ENCODE assay signal across 10 cellular contexts in genomic region chr16:29814592-29814991, GRCh38. TPM values are rescaled to one million over a fixed set of nuclear protein-coding genes. Genes with fewer than 3 reads are reported as not detected.
DNase-seq lines count a peak whose midpoint lies in the region; ATAC-seq and TF ChIP-seq lines count a peak whose summit lies in the region.
"Had no signal": no experiment of that assay in that cellular context is flagged by ENCODE, and none has a peak within 500 bp of the region (broad histone marks: within the 10 kb centered on the region; RNA-seq: fewer than 3 reads in every experiment).

No MANE protein-coding gene starts in this region.

- peak overlapping the region; percentile 99 for H3K4me2 ChIP-seq in BLaER1

- H4K20me1 ChIP-seq in BLaER1, result peaks cover 45% of the 10 kb centered on the region

- peak overlapping the region; percentile 98 for H3K9ac ChIP-seq in BLaER1

- no peaks in the 10 kb centered on the region for H3K9me3 Mint-ChIP-seq in dendritic cell treated with granulocyte-macrophage colony-stimulating factor and Interleukin-4, amounts not matched to agents 40 ng/mL and 50 ng/mL, for 4 days
- H3K9me3 Mint-ChIP-seq in neural crest cell, result no peaks in the 10 kb centered on the region

- no peak for DNase-seq in Jurkat, Clone E6-1 (ENCODE audit: low read depth, low spot score)
- no peak for DNase-seq in neural crest cell (ENCODE audit: low read depth, low spot score)
- DNase-seq in epidermal melanocyte (ENCODE audit: insufficient read length, low spot score), result no peak
- DNase-seq in HuH-7 (ENCODE audit: low spot score), result no peak
- DNase-seq: occipital lobe; stimulated activated naive CD4-positive, alpha-beta T cell treated with Interleukin-2 at 50 U/mL for 16 hours had no signal

- no peak overlapping the region for H3K4me3 Mint-ChIP-seq in dendritic cell treated with granulocyte-macrophage colony-stimulating factor and Interleukin-4, amounts not matched to agents 40 ng/mL and 50 ng/mL, for 4 days
- peak overlapping the region; percentile 96 for H3K4me3 Mint-ChIP-seq in neural crest cell

- no peaks in the 10 kb centered on the region for H3K9me3 ChIP-seq in BLaER1

- ATAC-seq in GM21529 (IDR thresholded peaks at IDR 0.05; ENCODE audit: unreplicated experiment) (no peak), GM18498 (IDR thresholded peaks at IDR 0.05; ENCODE audit: unreplicated experiment) (no peak)

- peaks cover 78% of the 10 kb centered on the region for H3K4me1 ChIP-seq in BLaER1

- no peaks in the 10 kb centered on the region for H3K27me3 ChIP-seq in BLaER1

- peaks cover 82% of the 10 kb centered on the region for H3K4me1 Mint-ChIP-seq in dendritic cell treated with granulocyte-macrophage colony-stimulating factor and Interleukin-4, amounts not matched to agents 40 ng/mL and 50 ng/mL, for 4 days (ENCODE audit: low read depth)
- peaks cover 81% of the 10 kb centered on the region for H3K4me1 Mint-ChIP-seq in neural crest cell

- peak overlapping the region; percentile 86 for H3K27ac ChIP-seq in BLaER1

- peaks cover 30% of the 10 kb centered on the region for H3K36me3 ChIP-seq in BLaER1

- intact Hi-C loops in dendritic cell treated with granulocyte-macrophage colony-stimulating factor and Interleukin-4, amounts not matched to agents 40 ng/mL and 50 ng/mL, for 4 days (cut with micrococcal nuclease), result loop anchor here (10.0 kb wide), 2 partner anchors 160 to 170 kb away; partner anchors contain the start of gene TAOK2

- H3K27me3 Mint-ChIP-seq in dendritic cell treated with granulocyte-macrophage colony-stimulating factor and Interleukin-4, amounts not matched to agents 40 ng/mL and 50 ng/mL, for 4 days, result peaks cover 36% of the 10 kb centered on the region
- peaks cover 14% of the 10 kb centered on the region for H3K27me3 Mint-ChIP-seq in neural crest cell (ENCODE audit: low read depth)

- peak overlapping the region; percentile 98 for H3K27ac Mint-ChIP-seq in dendritic cell treated with granulocyte-macrophage colony-stimulating factor and Interleukin-4, amounts not matched to agents 40 ng/mL and 50 ng/mL, for 4 days
- peak overlapping the region; percentile 38 for H3K27ac Mint-ChIP-seq in neural crest cell (ENCODE audit: unreplicated experiment)

- H3K4me3 ChIP-seq in BLaER1, result peak overlapping the region; percentile 83
- peak overlapping the region; percentile 86 for H3K4me3 ChIP-seq in Jurkat, Clone E6-1 (ENCODE audit: low read length)

- TF ChIP-seq CTCF in neural crest cell (conservative IDR thresholded peaks at IDR 0.05), result no peak

- peaks cover 51% of the 10 kb centered on the region for H3K36me3 Mint-ChIP-seq in dendritic cell treated with granulocyte-macrophage colony-stimulating factor and Interleukin-4, amounts not matched to agents 40 ng/mL and 50 ng/mL, for 4 days (ENCODE audit: low read depth)
- H3K36me3 Mint-ChIP-seq in neural crest cell (ENCODE audit: low read depth), result peaks cover 14% of the 10 kb centered on the region

RNA-seq across cellular contexts. Expression of gene PAGR1, which starts 1.4 kb away (rescaled TPM):
- polyA plus RNA-seq in Jurkat, Clone E6-1 (2012; ENCODE audit: insufficient read depth, insufficient read length), result 64.3 TPM
- total RNA-seq in neural crest cell, result 47.6 and 48.4 TPM in 2 replicates

RNA-seq across cellular contexts. Expression of gene PRRT2, which starts 2.6 kb away (rescaled TPM):
- 0.85 TPM for polyA plus RNA-seq in Jurkat, Clone E6-1 (2012; ENCODE audit: insufficient read depth, insufficient read length)
- total RNA-seq in neural crest cell, result 18.6 and 21.2 TPM in 2 replicates

RNA-seq across cellular contexts. Expression of gene MVP, which starts 5.7 kb away (rescaled TPM):
- 3.6 TPM for polyA plus RNA-seq in Jurkat, Clone E6-1 (2012; ENCODE audit: insufficient read depth, insufficient read length)
- 1.6 and 2.1 TPM in 2 replicates for total RNA-seq in neural crest cell

RNA-seq across cellular contexts. Expression of gene MAZ, which starts 8.3 kb away (rescaled TPM):
- polyA plus RNA-seq in Jurkat, Clone E6-1 (2012; ENCODE audit: insufficient read depth, insufficient read length), result 1,001 TPM
- total RNA-seq in neural crest cell, result 605 and 635 TPM in 2 replicates

RNA-seq across cellular contexts. Expression of gene KIF22, which starts 24.0 kb away (rescaled TPM):
- 169 TPM for polyA plus RNA-seq in Jurkat, Clone E6-1 (2012; ENCODE audit: insufficient read depth, insufficient read length)
- total RNA-seq in neural crest cell, result 162 and 173 TPM in 2 replicates
